Comparison of ENCODE assay signal across 31 cellular contexts in genomic region chr22:20259336-20259705, GRCh38.
"Had no signal": no experiment of that assay in that cellular context is flagged by ENCODE, and none has a peak within 500 bp of the region (broad histone marks: within the 10 kb centered on the region; RNA-seq: fewer than 3 reads in every experiment).

No MANE protein-coding gene starts in this region.

- H3K79me2 ChIP-seq: hepatocyte had no signal

- DNase-seq: colonic mucosa; effector memory CD4-positive, alpha-beta T cell; foreskin keratinocyte; heart left ventricle; kidney; left lung; mesenchymal stem cell; mucosa of descending colon; naive B cell; nucleus accumbens; ovary; posterior cingulate gyrus; psoas muscle; right cardiac atrium; spleen; stimulated activated CD4-positive, alpha-beta T cell treated with anti-CD3 and anti-CD28 coated beads, Interleukin-2, amount 100 ng/mL, for 48 hours; stimulated activated naive B cell treated with anti-CD40 and anti-IgM and Interleukin-4, amounts not matched to agents 10 μg/mL and 1 μg/mL and 100 μg/mL, for 72 hours; upper lobe of right lung; uterus had no signal

- FAIRE-seq: endothelial cell of umbilical vein, kidney had no signal

- H3K4me1 ChIP-seq: colonic mucosa, esophagus muscularis mucosa, foreskin keratinocyte, gastroesophageal sphincter, heart left ventricle, left lung, neural progenitor cell, psoas muscle, tibial nerve, upper lobe of right lung, uterus had no signal

- H3K27ac ChIP-seq: colonic mucosa, esophagus muscularis mucosa, foreskin keratinocyte, gastroesophageal sphincter, heart left ventricle, hepatocyte, left lung, neural progenitor cell, ovary, psoas muscle, skin epidermis, thoracic aorta, tibial nerve, upper lobe of right lung, uterus had no signal

- H3K4me3 Mint-ChIP-seq: dendritic cell treated with granulocyte-macrophage colony-stimulating factor and Interleukin-4, amounts not matched to agents 40 ng/mL and 50 ng/mL, for 4 days; mesothelial cell of epicardium; naive B cell; natural killer cell treated with Interleukin-12 subunit alpha and Interleukin-12 subunit beta and Interleukin-15 and Interleukin-18, amount 100 ng/mL, for 72 hours; neural progenitor cell; stimulated activated naive B cell treated with anti-CD40 and anti-IgM and Interleukin-4, amounts not matched to agents 10 μg/mL and 1 μg/mL and 100 μg/mL, for 72 hours; stimulated activated naive CD8-positive, alpha-beta T cell treated with anti-CD3 and anti-CD28 coated beads, Interleukin-15, Interleukin-2, amounts not matched to agents 100 ng/mL and 50 ng/mL, for 24 hours had no signal

- H3K27me3 Mint-ChIP-seq: dendritic cell treated with granulocyte-macrophage colony-stimulating factor and Interleukin-4, amounts not matched to agents 40 ng/mL and 50 ng/mL, for 4 days; naive B cell; natural killer cell treated with Interleukin-12 subunit alpha and Interleukin-12 subunit beta and Interleukin-15 and Interleukin-18, amount 100 ng/mL, for 72 hours; stimulated activated naive B cell treated with anti-CD40 and anti-IgM and Interleukin-4, amounts not matched to agents 10 μg/mL and 1 μg/mL and 100 μg/mL, for 72 hours; stimulated activated naive CD8-positive, alpha-beta T cell treated with anti-CD3 and anti-CD28 coated beads, Interleukin-15, Interleukin-2, amounts not matched to agents 100 ng/mL and 50 ng/mL, for 24 hours had no signal

- H3K9me3 Mint-ChIP-seq: dendritic cell treated with granulocyte-macrophage colony-stimulating factor and Interleukin-4, amounts not matched to agents 40 ng/mL and 50 ng/mL, for 4 days; mesothelial cell of epicardium; naive B cell; natural killer cell treated with Interleukin-12 subunit alpha and Interleukin-12 subunit beta and Interleukin-15 and Interleukin-18, amount 100 ng/mL, for 72 hours; neural progenitor cell; stimulated activated naive B cell treated with anti-CD40 and anti-IgM and Interleukin-4, amounts not matched to agents 10 μg/mL and 1 μg/mL and 100 μg/mL, for 72 hours; stimulated activated naive CD8-positive, alpha-beta T cell treated with anti-CD3 and anti-CD28 coated beads, Interleukin-15, Interleukin-2, amounts not matched to agents 100 ng/mL and 50 ng/mL, for 24 hours had no signal

- H3K4me1 Mint-ChIP-seq: naive B cell had no signal

- H3K27ac Mint-ChIP-seq: dendritic cell treated with granulocyte-macrophage colony-stimulating factor and Interleukin-4, amounts not matched to agents 40 ng/mL and 50 ng/mL, for 4 days; mesothelial cell of epicardium; natural killer cell treated with Interleukin-12 subunit alpha and Interleukin-12 subunit beta and Interleukin-15 and Interleukin-18, amount 100 ng/mL, for 72 hours; neural progenitor cell; stimulated activated naive B cell treated with anti-CD40 and anti-IgM and Interleukin-4, amounts not matched to agents 10 μg/mL and 1 μg/mL and 100 μg/mL, for 72 hours; stimulated activated naive CD8-positive, alpha-beta T cell treated with anti-CD3 and anti-CD28 coated beads, Interleukin-15, Interleukin-2, amounts not matched to agents 100 ng/mL and 50 ng/mL, for 24 hours had no signal

- H3K9me3 ChIP-seq: colonic mucosa, esophagus muscularis mucosa, gastroesophageal sphincter, heart left ventricle, left lung, mucosa of descending colon, ovary, psoas muscle, spleen, thoracic aorta, tibial nerve, upper lobe of right lung, uterus had no signal

- ATAC-seq: foreskin keratinocyte; gastroesophageal sphincter; heart left ventricle; left lung; mucosa of descending colon; natural killer cell treated with Interleukin-12 subunit alpha and Interleukin-12 subunit beta and Interleukin-15 and Interleukin-18, amount 100 ng/mL, for 72 hours; psoas muscle; right cardiac atrium; stimulated activated naive B cell treated with anti-CD40 and anti-IgM and Interleukin-4, amounts not matched to agents 10 μg/mL and 1 μg/mL and 100 μg/mL, for 72 hours; upper lobe of right lung had no signal

- H3K36me3 Mint-ChIP-seq: mesothelial cell of epicardium; naive B cell; natural killer cell treated with Interleukin-12 subunit alpha and Interleukin-12 subunit beta and Interleukin-15 and Interleukin-18, amount 100 ng/mL, for 72 hours; neural progenitor cell; stimulated activated naive B cell treated with anti-CD40 and anti-IgM and Interleukin-4, amounts not matched to agents 10 μg/mL and 1 μg/mL and 100 μg/mL, for 72 hours had no signal

- H3K27me3 ChIP-seq: colonic mucosa, esophagus muscularis mucosa, foreskin keratinocyte, gastroesophageal sphincter, heart left ventricle, hepatocyte, left lung, neural progenitor cell, ovary, spleen, tibial nerve, upper lobe of right lung, uterus had no signal

- H3K4me3 ChIP-seq: colonic mucosa, esophagus muscularis mucosa, gastroesophageal sphincter, heart left ventricle, hepatocyte, left lung, mucosa of descending colon, neural progenitor cell, ovary, psoas muscle, skin epidermis, spleen, thoracic aorta, tibial nerve, upper lobe of right lung, uterus had no signal

- H3K36me3 ChIP-seq: colonic mucosa, esophagus muscularis mucosa, gastroesophageal sphincter, heart left ventricle, left lung, neural progenitor cell, ovary, spleen, thoracic aorta, tibial nerve, upper lobe of right lung, uterus had no signal

- H3K4me2 ChIP-seq: hepatocyte, neural progenitor cell had no signal

- H2AFZ ChIP-seq: hepatocyte, neural progenitor cell had no signal

- H3K9ac ChIP-seq: neural progenitor cell had no signal
